In the genomic region with DNA sequence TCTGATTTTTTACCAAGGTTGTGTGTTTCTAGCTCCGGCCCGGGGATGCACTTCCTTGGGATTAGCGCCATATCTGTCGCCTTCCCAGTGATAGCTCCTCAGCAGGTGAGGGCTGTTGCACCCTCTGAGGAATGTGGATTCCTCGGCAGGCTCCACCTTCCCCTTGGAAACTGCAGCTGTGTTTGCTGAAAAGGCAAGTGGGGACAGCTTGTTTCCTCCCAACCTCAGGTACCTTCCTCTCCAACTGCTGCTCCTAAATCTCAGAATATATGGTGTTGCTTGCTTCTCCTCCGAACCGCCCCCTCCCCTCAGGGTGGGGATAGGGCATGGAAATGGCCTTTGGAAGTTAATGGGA, we compare ENCODE assay signal across 8 cellular contexts. TPM values are rescaled to one million over a fixed set of nuclear protein-coding genes. Genes with fewer than 3 reads are reported as not detected.
DNase-seq lines count a peak whose midpoint lies in the region; ATAC-seq, FAIRE-seq and TF ChIP-seq lines count a peak whose summit lies in the region.

No MANE protein-coding gene starts in this region.

- no peaks in the 10 kb centered on the region for H3K36me3 ChIP-seq in HEK293 (ENCODE audit: control insufficient read depth in 2 of 2, insufficient read depth in 1 of 2, low read length in 2 of 2)
- H3K36me3 ChIP-seq in mucosa of rectum (ENCODE audit: control insufficient read depth in 2 of 2, insufficient read depth in 2 of 2, low read length in 2 of 2), result no peaks in the 10 kb centered on the region

- H3K9me3 ChIP-seq in CD4-positive, alpha-beta T cell (ENCODE audit: control insufficient read depth, low read length), result no peaks in the 10 kb centered on the region
- H3K9me3 ChIP-seq in HEK293 (ENCODE audit: control insufficient read depth, insufficient read depth, low read depth, low read length) (no peaks in the 10 kb centered on the region), mucosa of rectum (ENCODE audit: control insufficient read depth in 2 of 2, low read length in 2 of 2) (no peaks in the 10 kb centered on the region)

- peak overlapping the region in 1 of 2 donors; percentile 71 for H3K9ac ChIP-seq in mucosa of rectum (ENCODE audit: low read depth in 1 of 2, low read length in 2 of 2)

- intact Hi-C loops in CD4-positive, alpha-beta T cell (cut with DNase I, micrococcal nuclease), result loop anchor here (10.0 kb wide), 3 partner anchors 63 to 153 kb away; no protein-coding TSS in a partner anchor
- intact Hi-C loops in dorsolateral prefrontal cortex (cut with DNase I), result no loop called here

- no peak overlapping the region for H3K27ac ChIP-seq in CD4-positive, alpha-beta T cell (ENCODE audit: low read depth, low read length)
- H3K27ac ChIP-seq in HEK293 (ENCODE audit: extremely low read depth, low read depth, low read length) (no peak overlapping the region), dorsolateral prefrontal cortex (peak overlapping the region in 34 of 59 donors; percentile 25 to 91 (median 81)), mucosa of rectum (ENCODE audit: low read depth in 2 of 2, low read length in 2 of 2) (peak overlapping the region in 1 of 2 donors; percentile 39)

- peaks cover 52% of the 10 kb centered on the region for H3K27me3 ChIP-seq in CD4-positive, alpha-beta T cell (ENCODE audit: control insufficient read depth, insufficient read depth, low read length)
- H3K27me3 ChIP-seq in dorsolateral prefrontal cortex, result peaks cover 0 to 20% (median 0%) of the 10 kb centered on the region in 45 donors
- peaks cover 0 to 3% of the 10 kb centered on the region in 2 donors for H3K27me3 ChIP-seq in mucosa of rectum (ENCODE audit: control insufficient read depth in 2 of 2, insufficient read depth in 2 of 2, low read length in 2 of 2)

- ATAC-seq in CD4-positive, alpha-beta T cell (ENCODE audit: poor library complexity), result no peak

- peaks cover 56% of the 10 kb centered on the region for H3K27me3 Mint-ChIP-seq in CD4-positive, alpha-beta T cell

- in situ Hi-C loops in ACHN (cut with HindIII; ENCODE audit: low pct_ligation_motif_present, low pct_unique_long_range_greater_than_20kb, low sequenced_read_pairs), result no loop called here

- FAIRE-seq in frontal cortex (lab: Jason Lieb, UNC), result no peak

- H3K9me3 Mint-ChIP-seq in CD4-positive, alpha-beta T cell, result no peaks in the 10 kb centered on the region

- no peak overlapping the region for H3K27ac Mint-ChIP-seq in CD4-positive, alpha-beta T cell

- no peaks in the 10 kb centered on the region for H3K36me3 Mint-ChIP-seq in CD4-positive, alpha-beta T cell (ENCODE audit: low read depth)

- peak overlapping the region; percentile 90 for H3K4me3 Mint-ChIP-seq in CD4-positive, alpha-beta T cell

- H3K4me1 ChIP-seq in HEK293 (ENCODE audit: control insufficient read depth, insufficient read depth, low read length), result peaks cover 3% of the 10 kb centered on the region; the same call in 1 of the 2 replicates
- peaks cover 10 to 16% of the 10 kb centered on the region in 2 donors for H3K4me1 ChIP-seq in mucosa of rectum (ENCODE audit: control insufficient read depth in 2 of 2, insufficient read depth in 2 of 2, low read length in 2 of 2)

- no peak for DNase-seq in CD4-positive, alpha-beta T cell
- DNase-seq in dorsolateral prefrontal cortex (peak in 2 of 10 donors; percentile 6 to 9), inferior parietal cortex (ENCODE audit: extremely low spot score) (no peak), frontal cortex (ENCODE audit: low spot score in 2 of 2) (no peak), NCI-H2029 (lab: John Stamatoyannopoulos, UW) (no peak), ACHN (no peak)

- CTCF ChIA-PET in CD4-positive, alpha-beta T cell (lab: Charles Lee), result no interaction called here
- CTCF ChIA-PET in HEK293 (lab: Yijun Ruan, JAX), result interaction anchor here (0.7 to 2.4 kb wide), 3 partner anchors 54 to 148 kb away, joined by 3 to 7 read pairs (median 3); no protein-coding TSS in a partner anchor

- POLR2A ChIA-PET in CD4-positive, alpha-beta T cell (lab: Charles Lee), result interaction anchor here (1.1 kb wide), 1 partner anchor 59 kb away, joined by 4 read pairs; no protein-coding TSS in a partner anchor
- POLR2A ChIA-PET in HEK293 (lab: Yijun Ruan, JAX), result no interaction called here

- peaks cover 24% of the 10 kb centered on the region for H3K4me1 Mint-ChIP-seq in CD4-positive, alpha-beta T cell (ENCODE audit: low read depth)

- TF ChIP-seq CTCF in CD4-positive, alpha-beta T cell (IDR thresholded peaks at IDR 0.05), result no peak
- TF ChIP-seq CTCF in HEK293 (tag by site-specific recombination; IDR thresholded peaks at IDR 0.05) (no peak), dorsolateral prefrontal cortex (IDR thresholded peaks at IDR 0.05 in 54 of 56, conservative IDR thresholded peaks at IDR 0.05 in 2 of 56; ENCODE audit: low read depth in 1 of 56, partially characterized antibody in 56 of 56) (no peak)

- H3K4me3 ChIP-seq in HEK293 (ENCODE audit: low read depth, low read length) (no peak overlapping the region), dorsolateral prefrontal cortex (peak overlapping the region; percentile 52 to 85 (median 74)), mucosa of rectum (ENCODE audit: low read length in 2 of 2) (peak overlapping the region; percentile 68 to 73)

TF ChIP-seq in HEK293, 187 proteins besides CTCF, POLR2A, EP300 and RAD21:
- TF ChIP-seq PRDM1 (tag by site-specific recombination; IDR thresholded peaks at IDR 0.05) (peak; percentile 67), ZNF423 (tag by site-specific recombination; IDR thresholded peaks at IDR 0.05) (no peak), SCRT2 (tag by site-specific recombination; IDR thresholded peaks at IDR 0.05) (0 out of 2 replicates have a peak, but pooled peaks have one; percentile 42), ZNF10 (tag by site-specific recombination; IDR thresholded peaks at IDR 0.05) (peak; percentile 99), ZNF335 (tag by site-specific recombination; conservative IDR thresholded peaks at IDR 0.05) (peak; percentile 8; the same call in 1 of the 2 replicates), ZNF239 (tag by site-specific recombination; IDR thresholded peaks at IDR 0.05) (no peak)
- TF ChIP-seq, protein P1, sequence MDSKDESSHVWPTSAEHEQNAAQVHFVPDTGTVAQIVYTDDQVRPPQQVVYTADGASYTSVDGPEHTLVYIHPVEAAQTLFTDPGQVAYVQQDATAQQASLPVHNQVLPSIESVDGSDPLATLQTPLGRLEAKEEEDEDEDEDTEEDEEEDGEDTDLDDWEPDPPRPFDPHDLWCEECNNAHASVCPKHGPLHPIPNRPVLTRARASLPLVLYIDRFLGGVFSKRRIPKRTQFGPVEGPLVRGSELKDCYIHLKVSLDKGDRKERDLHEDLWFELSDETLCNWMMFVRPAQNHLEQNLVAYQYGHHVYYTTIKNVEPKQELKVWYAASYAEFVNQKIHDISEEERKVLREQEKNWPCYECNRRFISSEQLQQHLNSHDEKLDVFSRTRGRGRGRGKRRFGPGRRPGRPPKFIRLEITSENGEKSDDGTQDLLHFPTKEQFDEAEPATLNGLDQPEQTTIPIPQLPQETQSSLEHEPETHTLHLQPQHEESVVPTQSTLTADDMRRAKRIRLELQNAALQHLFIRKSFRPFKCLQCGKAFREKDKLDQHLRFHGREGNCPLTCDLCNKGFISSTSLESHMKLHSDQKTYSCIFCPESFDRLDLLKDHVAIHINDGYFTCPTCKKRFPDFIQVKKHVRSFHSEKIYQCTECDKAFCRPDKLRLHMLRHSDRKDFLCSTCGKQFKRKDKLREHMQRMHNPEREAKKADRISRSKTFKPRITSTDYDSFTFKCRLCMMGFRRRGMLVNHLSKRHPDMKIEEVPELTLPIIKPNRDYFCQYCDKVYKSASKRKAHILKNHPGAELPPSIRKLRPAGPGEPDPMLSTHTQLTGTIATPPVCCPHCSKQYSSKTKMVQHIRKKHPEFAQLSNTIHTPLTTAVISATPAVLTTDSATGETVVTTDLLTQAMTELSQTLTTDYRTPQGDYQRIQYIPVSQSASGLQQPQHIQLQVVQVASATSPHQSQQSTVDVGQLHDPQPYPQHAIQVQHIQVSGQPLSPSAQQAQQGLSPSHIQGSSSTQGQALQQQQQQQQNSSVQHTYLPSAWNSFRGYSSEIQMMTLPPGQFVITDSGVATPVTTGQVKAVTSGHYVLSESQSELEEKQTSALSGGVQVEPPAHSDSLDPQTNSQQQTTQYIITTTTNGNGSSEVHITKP (tag by site-specific recombination; IDR thresholded peaks at IDR 0.05), result peak; percentile 65

RNA-seq across cellular contexts. Expression of a gene that starts 1.3 kb away (rescaled TPM):
- total RNA-seq in CD4-positive, alpha-beta T cell, result under 1 TPM; 0.11 to 0.14 TPM
- total RNA-seq in dorsolateral prefrontal cortex, result 10 to 100 TPM; 12.1 to 43.2 (median 29.0) TPM
- 66.9 TPM for total RNA-seq in frontal cortex

Comparison
In these comparisons a context has a peak if more than half of its experiments do, and no peak if none do; other contexts are left out.
1. H3K27ac ChIP-seq: peak in dorsolateral prefrontal cortex (34 of 59); none in CD4-positive, alpha-beta T cell (single experiment) and HEK293 (single experiment).
2. RNA of a gene that starts 1.3 kb away (total RNA-seq): 66.9 TPM in frontal cortex (single experiment) and 12.1 to 43.2 TPM in dorsolateral prefrontal cortex; 0.11 to 0.14 TPM in CD4-positive, alpha-beta T cell; every median in the first group is over 10 times any median in the second.
3. intact Hi-C loops: an anchor here in CD4-positive, alpha-beta T cell (10.0 kb wide); none called in dorsolateral prefrontal cortex.